1 cellular context compared by ENCODE assay signal in genomic region chr6:126374372-126374771, GRCh38.
TF ChIP-seq lines count a peak whose summit lies in the region.

No MANE protein-coding gene starts in this region.

TF ChIP-seq in K562, 482 proteins besides CTCF, POLR2A, EP300 and RAD21 (continued from another document):
- TF ChIP-seq GTF3C2 (IDR thresholded peaks at IDR 0.05; ENCODE audit: borderline replicate concordance, extremely low read depth, insufficient read length) = no peak
- no peak for TF ChIP-seq CXXC5 (CRISPR knock-in tag; IDR thresholded peaks at IDR 0.05)
